12 cellular contexts compared by ENCODE assay signal in genomic region chr12:64678248-64678647, GRCh38.
DNase-seq lines count a peak whose midpoint lies in the region; ATAC-seq, FAIRE-seq and TF ChIP-seq lines count a peak whose summit lies in the region.
"Had no signal": no experiment of that assay in that cellular context is flagged by ENCODE, and none has a peak within 500 bp of the region (broad histone marks: within the 10 kb centered on the region; RNA-seq: fewer than 3 reads in every experiment).

No MANE protein-coding gene starts in this region.

- no peaks in the 10 kb centered on the region for H3K79me1 ChIP-seq in trophoblast cell (ENCODE audit: low read length)

- peaks cover 85% of the 10 kb centered on the region; the same call in 1 of the 2 replicates for H3K79me2 ChIP-seq in Loucy (ENCODE audit: insufficient read depth, low read length)
- H3K79me2 ChIP-seq in trophoblast cell (ENCODE audit: control insufficient read depth, insufficient read depth, low read length, poor library complexity): peaks cover 2% of the 10 kb centered on the region

- H3K36me3 Mint-ChIP-seq in central memory CD8-positive, alpha-beta T cell (ENCODE audit: insufficient read depth): peaks cover 20% of the 10 kb centered on the region

- H4K91ac ChIP-seq in trophoblast cell (ENCODE audit: low read depth, low read length): no peak overlapping the region

- H3K18ac ChIP-seq in trophoblast cell (ENCODE audit: low read length): no peak overlapping the region

- ATAC-seq in central memory CD8-positive, alpha-beta T cell (replicated peaks; ENCODE audit: extremely low read depth, poor library complexity, severe bottlenecking): no peak
- no peak for ATAC-seq in GM21526 (IDR thresholded peaks at IDR 0.05; ENCODE audit: low FRiP score, unreplicated experiment)

- H3K4me3 ChIP-seq in Loucy (ENCODE audit: low read length, poor library complexity, severe bottlenecking): no peak overlapping the region
- no peak overlapping the region for H3K4me3 ChIP-seq in trophoblast cell (ENCODE audit: low read depth, low read length)

- H3K4ac ChIP-seq in trophoblast cell (ENCODE audit: low read depth, low read length): no peak overlapping the region

- no peak overlapping the region for H3K27ac ChIP-seq in trophoblast cell (ENCODE audit: low read depth, low read length)

- H3F3A ChIP-seq in Loucy (ENCODE audit: low read depth): no peaks in the 10 kb centered on the region

- H2BK12ac ChIP-seq in trophoblast cell (ENCODE audit: low read length): no peak overlapping the region

- no CpG with 5 or more reads among the region's 2 CpGs for WGBS in trophoblast cell (ENCODE audit: extremely low coverage, insufficient coverage, insufficient read length)

- no peak overlapping the region for H3K23ac ChIP-seq in trophoblast cell (ENCODE audit: low read length)

- H4K8ac ChIP-seq in trophoblast cell (ENCODE audit: low read depth, low read length): no peak overlapping the region

- H2AFZ ChIP-seq in Loucy (ENCODE audit: low read length) (no peak overlapping the region), trophoblast cell (ENCODE audit: insufficient read depth, low read length, poor library complexity) (no peak overlapping the region)

- peak overlapping the region; percentile 96 for H3K27ac Mint-ChIP-seq in central memory CD8-positive, alpha-beta T cell (ENCODE audit: low read depth)
- H3K27ac Mint-ChIP-seq: nephron had no signal

- peaks cover 35% of the 10 kb centered on the region for H3K4me1 ChIP-seq in Loucy (ENCODE audit: insufficient read depth, low read length, poor library complexity, severe bottlenecking)
- peaks cover 3 to 15% of the 10 kb centered on the region in 2 experiments for H3K4me1 ChIP-seq in trophoblast cell (ENCODE audit: control insufficient read depth in 1 of 2, insufficient read depth in 2 of 2, low read length in 2 of 2)

- H3K4me2 ChIP-seq in Loucy (ENCODE audit: low read depth, low read length, poor library complexity, severe bottlenecking) (no peak overlapping the region), trophoblast cell (ENCODE audit: low read length) (no peak overlapping the region)

- no peaks in the 10 kb centered on the region for H3K9me3 Mint-ChIP-seq in central memory CD8-positive, alpha-beta T cell
- H3K9me3 Mint-ChIP-seq: nephron had no signal

- H3K9me3 ChIP-seq in Loucy (ENCODE audit: insufficient read depth, low read depth, low read length) (no peaks in the 10 kb centered on the region), trophoblast cell (ENCODE audit: insufficient read depth, low read depth, low read length) (no peaks in the 10 kb centered on the region)

- H3K9me2 ChIP-seq in Loucy (replicated peaks; ENCODE audit: low read depth, low read length): no peaks in the 10 kb centered on the region

- H2BK5ac ChIP-seq in trophoblast cell (ENCODE audit: low read depth, low read length, poor library complexity): no peak overlapping the region

- no peaks in the 10 kb centered on the region for H4K20me1 ChIP-seq in Loucy (ENCODE audit: insufficient read depth, low read length, poor library complexity, severe bottlenecking)

- H3K4me3 Mint-ChIP-seq in central memory CD8-positive, alpha-beta T cell: peak overlapping the region; percentile 58
- H3K4me3 Mint-ChIP-seq: nephron had no signal

- DNase-seq in SIG-M5 treated with dmso at 0.1 percent for 504 hours (lab: John Stamatoyannopoulos, UW; ENCODE audit: unreplicated experiment): peak; percentile 18
- no peak for DNase-seq in SIG-M5 (lab: John Stamatoyannopoulos, UW)
- no peak for DNase-seq in central memory CD8-positive, alpha-beta T cell (ENCODE audit: low spot score in 2 of 2)
- no peak for DNase-seq in trophoblast cell
- no peak for DNase-seq in HuH-7 (ENCODE audit: low spot score)
- DNase-seq in HTR-8/SVneo (ENCODE audit: insufficient read length, low spot score): no peak
- DNase-seq: activated CD4-positive, CD25-positive, alpha-beta regulatory T cell; H7; NCI-H446 had no signal

- H2AK5ac ChIP-seq in trophoblast cell (ENCODE audit: low read length): peak overlapping the region; percentile 35

- H3K27me3 ChIP-seq in Loucy (ENCODE audit: insufficient read depth, low read length, poor library complexity, severe bottlenecking) (no peaks in the 10 kb centered on the region), trophoblast cell (ENCODE audit: insufficient read depth, low read length) (no peaks in the 10 kb centered on the region)

- no peaks in the 10 kb centered on the region for H3K36me3 ChIP-seq in Loucy (ENCODE audit: insufficient read depth, low read length)
- H3K36me3 ChIP-seq in trophoblast cell (ENCODE audit: control insufficient read depth in 1 of 2, insufficient read depth in 2 of 2, low read length in 2 of 2): no peaks in the 10 kb centered on the region

- no peaks in the 10 kb centered on the region for H3K27me3 Mint-ChIP-seq in central memory CD8-positive, alpha-beta T cell

- H3K14ac ChIP-seq in trophoblast cell (ENCODE audit: low read length): no peak overlapping the region

- no peak overlapping the region for H4K12ac ChIP-seq in trophoblast cell (ENCODE audit: low read depth, low read length)

- H3K9ac ChIP-seq in Loucy (ENCODE audit: low read depth, low read length, poor library complexity, severe bottlenecking): no peak overlapping the region
- H3K9ac ChIP-seq in trophoblast cell (ENCODE audit: low read length): no peak overlapping the region

- FAIRE-seq in HTR-8/SVneo (lab: Jason Lieb, UNC): no peak

- peak; percentile 25; the same call in 1 of the 2 replicates for TF ChIP-seq CTCF in Loucy (conservative IDR thresholded peaks at IDR 0.05; ENCODE audit: low read length)

- H3K4me1 Mint-ChIP-seq in central memory CD8-positive, alpha-beta T cell: peaks cover 76% of the 10 kb centered on the region

- no peak overlapping the region for H2BK120ac ChIP-seq in trophoblast cell (ENCODE audit: insufficient read depth, low read length, poor library complexity)
